Comparison of ENCODE assay signal across 8 cellular contexts in the genomic region with DNA sequence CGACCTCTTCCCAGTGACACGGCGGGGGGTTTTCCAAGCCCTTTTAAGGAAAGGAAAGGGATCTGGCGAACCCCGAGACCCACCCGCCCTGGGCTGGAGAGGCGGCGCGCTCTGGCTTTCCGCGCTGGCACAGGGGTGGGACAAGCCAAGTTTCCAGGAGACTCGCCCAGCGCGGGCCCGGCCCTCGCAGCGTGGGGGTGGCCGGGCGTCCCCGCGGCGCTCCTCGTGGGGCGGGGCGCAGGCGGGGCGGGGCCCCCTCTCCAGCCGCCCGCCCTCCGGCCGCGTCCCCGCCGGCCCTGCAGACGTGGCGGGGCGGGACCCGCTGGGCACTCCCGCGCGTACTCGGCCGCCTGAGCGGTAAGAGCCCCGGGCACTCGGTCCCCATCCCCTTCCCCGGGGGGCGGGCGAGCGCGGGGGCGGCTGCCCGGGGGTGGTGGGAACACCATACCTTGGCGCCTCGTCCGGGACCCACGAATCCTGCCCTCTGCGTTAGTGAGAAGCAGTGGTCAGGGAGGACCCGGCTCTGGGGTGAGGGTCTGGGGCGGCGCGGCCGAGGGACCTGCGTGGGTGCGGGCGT. TPM values are rescaled to one million over a fixed set of nuclear protein-coding genes. Genes with fewer than 3 reads are reported as not detected.
DNase-seq lines count a peak whose midpoint lies in the region; ATAC-seq and TF ChIP-seq lines count a peak whose summit lies in the region.

A gene (plus strand): TSS at position 329 of the 577 bp plus-strand sequence. CDS start 10,273 bp downstream, outside the sequence.

- no peaks in the 10 kb centered on the region for H3K36me3 ChIP-seq in vagina

- DNase-seq in AG09309 (ENCODE audit: low read depth) = no peak
- DNase-seq in NCI-H460 (ENCODE audit: extremely low read depth, low read depth) = peak; percentile 67
- peak; percentile 57 for DNase-seq in activated naive CD4-positive, alpha-beta T cell treated with anti-CD3 and anti-CD28 coated beads, Interleukin-2, amount 10 ng/mL, durations not matched to agents 7 days and 5 days
- peak; percentile 52 for DNase-seq in foreskin melanocyte
- DNase-seq in natural killer cell = peak; percentile 23
- no peak for DNase-seq in vagina (ENCODE audit: extremely low spot score in 2 of 2)

- no peak within 1 kb of the TSS for H3K27ac Mint-ChIP-seq in activated naive CD4-positive, alpha-beta T cell treated with anti-CD3 and anti-CD28 coated beads, Interleukin-2, amount 10 ng/mL, durations not matched to agents 7 days and 5 days
- H3K27ac Mint-ChIP-seq in natural killer cell = no peak within 1 kb of the TSS

- peak in 1 of 2 donors; percentile 59 for TF ChIP-seq POLR2A in vagina (IDR thresholded peaks at IDR 0.05)

- no peaks in the 10 kb centered on the region for H3K9me3 Mint-ChIP-seq in activated naive CD4-positive, alpha-beta T cell treated with anti-CD3 and anti-CD28 coated beads, Interleukin-2, amount 10 ng/mL, durations not matched to agents 7 days and 5 days
- H3K9me3 Mint-ChIP-seq in natural killer cell = no peaks in the 10 kb centered on the region

- peak within 1 kb of the TSS; percentile 98 for H3K27ac ChIP-seq in vagina

- TF ChIP-seq CTCF in AG09309 (IDR thresholded peaks at IDR 0.05; ENCODE audit: control insufficient read depth, insufficient read depth, low read depth, low read length, missing control alignments) (no peak), natural killer cell (IDR thresholded peaks at IDR 0.05) (no peak), vagina (IDR thresholded peaks at IDR 0.05) (no peak)

- ATAC-seq in GM18498 (IDR thresholded peaks at IDR 0.05; ENCODE audit: unreplicated experiment) (peak; percentile 97), HG02852 (IDR thresholded peaks at IDR 0.05; ENCODE audit: unreplicated experiment) (peak; percentile 93), natural killer cell (peak; percentile 88 to 95 (median 90))

- H3K4me1 Mint-ChIP-seq in activated naive CD4-positive, alpha-beta T cell treated with anti-CD3 and anti-CD28 coated beads, Interleukin-2, amount 10 ng/mL, durations not matched to agents 7 days and 5 days = peaks cover 34% of the 10 kb centered on the region
- H3K4me1 Mint-ChIP-seq in natural killer cell = peaks cover 0 to 10% of the 10 kb centered on the region in 2 donors

- peaks cover 27% of the 10 kb centered on the region for H3K27me3 Mint-ChIP-seq in activated naive CD4-positive, alpha-beta T cell treated with anti-CD3 and anti-CD28 coated beads, Interleukin-2, amount 10 ng/mL, durations not matched to agents 7 days and 5 days
- peaks cover 12 to 26% of the 10 kb centered on the region in 2 donors for H3K27me3 Mint-ChIP-seq in natural killer cell (ENCODE audit: low read depth in 2 of 2)

- no peaks in the 10 kb centered on the region for H3K36me3 Mint-ChIP-seq in activated naive CD4-positive, alpha-beta T cell treated with anti-CD3 and anti-CD28 coated beads, Interleukin-2, amount 10 ng/mL, durations not matched to agents 7 days and 5 days
- no peaks in the 10 kb centered on the region for H3K36me3 Mint-ChIP-seq in natural killer cell

- H3K4me1 ChIP-seq in vagina = peaks cover 48% of the 10 kb centered on the region

- H3K4me3 ChIP-seq in AG09309 (ENCODE audit: control insufficient read depth, low read depth, low read length) (peak within 1 kb of the TSS; percentile 94), vagina (peak within 1 kb of the TSS; percentile 89 to 94)

- intact Hi-C loops in natural killer cell (cut with micrococcal nuclease) (no loop called here), vagina (cut with DNase I) (loop anchor here (10.0 kb wide), 1 partner anchor 893 kb away; no protein-coding TSS in a partner anchor)

- no peaks in the 10 kb centered on the region for H3K9me3 ChIP-seq in vagina

- H3K27me3 ChIP-seq in vagina = no peaks in the 10 kb centered on the region

- CTCF ChIA-PET in activated naive CD4-positive, alpha-beta T cell treated with anti-CD3 and anti-CD28 coated beads, Interleukin-2, amount 10 ng/mL, durations not matched to agents 7 days and 5 days (lab: Charles Lee) = interaction anchor here (1.1 to 1.7 kb wide), 2 partner anchors 20 to 107 kb away, joined by 3 to 7 read pairs; no protein-coding TSS in a partner anchor

- H3K4me3 Mint-ChIP-seq in activated naive CD4-positive, alpha-beta T cell treated with anti-CD3 and anti-CD28 coated beads, Interleukin-2, amount 10 ng/mL, durations not matched to agents 7 days and 5 days = peak within 1 kb of the TSS; percentile 74
- H3K4me3 Mint-ChIP-seq in natural killer cell = peak within 1 kb of the TSS; percentile 77

RNA-seq across cellular contexts. Expression of the gene that starts here (rescaled TPM):
- 41.4 and 46.8 TPM in 2 replicates for total RNA-seq in NCI-H460 (2014; rRNA removed; shearing (Covaris generic))
- 19.2 and 54.5 TPM in 2 replicates for polyA plus RNA-seq in NCI-H460 (2014; cell fraction: nucleus; rRNA removed)
- total RNA-seq in natural killer cell = under 1 TPM in 2 of 3 donors, not detected in 1; 0.31 to 0.70 TPM
- total RNA-seq in vagina = 105 TPM

Comparison
In these comparisons a context has a peak if more than half of its experiments do, and no peak if none do; other contexts are left out.
1. RNA of the gene that starts here (total RNA-seq): 105 TPM in vagina (single experiment) and 41.4 to 46.8 TPM in NCI-H460; 0.31 to 0.70 TPM in natural killer cell; every median in the first group is over 10 times any median in the second.
2. Peak in DNase-seq and ATAC-seq in natural killer cell; RNA of the gene not detected or under 1 TPM.
3. DNase-seq: peak in NCI-H460 (single experiment), activated naive CD4-positive, alpha-beta T cell treated with anti-CD3 and anti-CD28 coated beads, Interleukin-2, amount 10 ng/mL, durations not matched to agents 7 days and 5 days (single experiment) and foreskin melanocyte (single experiment); none in AG09309 (single experiment) and vagina (0 of 2).
4. Peak in every context shown above with its lines, with median percentiles within 50 percentile points of each other: ATAC-seq.